24 cellular contexts compared by ENCODE assay signal in genomic region chr4:59647500-59647899, GRCh38.
DNase-seq lines count a peak whose midpoint lies in the region; ATAC-seq, FAIRE-seq and TF ChIP-seq lines count a peak whose summit lies in the region.
"Had no signal": no experiment of that assay in that cellular context is flagged by ENCODE, and none has a peak within 500 bp of the region (broad histone marks: within the 10 kb centered on the region; RNA-seq: fewer than 3 reads in every experiment).

No MANE protein-coding gene starts in this region.

- DNase-seq in HepG2 (ENCODE audit: low spot score) (no peak), right lobe of liver (no peak), K562 (ENCODE audit: extremely low read depth in 1 of 4, low spot score in 3 of 4) (no peak), hepatocyte (ENCODE audit: low spot score) (no peak)
- DNase-seq in activated CD4-positive, CD25-positive, alpha-beta regulatory T cell (lab: John Stamatoyannopoulos, UW): no peak
- DNase-seq: ACHN; BE2C; C1 segment of cervical spinal cord; CD4-positive, alpha-beta memory T cell; CD4-positive, CD25-positive, alpha-beta regulatory T cell; CD8-positive, alpha-beta memory T cell; COR-L47; DMS 273 treated with DMSO at 0.1 percent for 48 hours; DMS153; DMS53; DMS79; DND-41; EL; GDM1 had no signal

- H3K27me3 ChIP-seq in HepG2 (ENCODE audit: control insufficient read depth in 1 of 2, insufficient read depth in 2 of 2, low read length in 2 of 2) (no peaks in the 10 kb centered on the region), right lobe of liver (no peaks in the 10 kb centered on the region), K562 (ENCODE audit: control insufficient read depth in 2 of 2, insufficient read depth in 2 of 2, low read length in 2 of 2) (no peaks in the 10 kb centered on the region), hepatocyte (no peaks in the 10 kb centered on the region)
- H3K27me3 ChIP-seq: BE2C, BLaER1 had no signal

- BruUV-seq in HepG2 (replicated peaks; lab: Mats Ljungman, UMichigan): no TSS peak
- BruUV-seq in K562 (replicated peaks; lab: Mats Ljungman, UMichigan): no TSS peak

- no peaks in the 10 kb centered on the region for H3K9me1 ChIP-seq in K562 (ENCODE audit: control insufficient read depth, insufficient read depth, low read length)

- intact Hi-C loops in HepG2 (cut with micrococcal nuclease; ENCODE audit: unreplicated experiment): no loop called here
- intact Hi-C loops in right lobe of liver (cut with DNase I): no loop called here
- intact Hi-C loops in K562 (cut with micrococcal nuclease): no loop called here

- no peak for TF ChIP-seq CTCF in HepG2 (CRISPR knock-in tag; IDR thresholded peaks at IDR 0.05)
- TF ChIP-seq CTCF in right lobe of liver (IDR thresholded peaks at IDR 0.05): no peak
- no peak for TF ChIP-seq CTCF in K562 (IDR thresholded peaks at IDR 0.05 in 2 of 3, conservative IDR thresholded peaks at IDR 0.05 in 1 of 3; ENCODE audit: insufficient read depth in 2 of 3, low read depth in 1 of 3, low read length in 3 of 3)
- no peak for TF ChIP-seq CTCF in hepatocyte (IDR thresholded peaks at IDR 0.05; ENCODE audit: poor library complexity)

- ATAC-seq in HepG2 (no peak), right lobe of liver (no peak), K562 (no peak)
- ATAC-seq: GM12878 had no signal

- no peak for FAIRE-seq in HepG2 (lab: Jason Lieb, UNC)
- FAIRE-seq in K562 (lab: Jason Lieb, UNC): no peak
- FAIRE-seq: GM12878, GM12892, GM18507 had no signal

- H3K9ac ChIP-seq in HepG2 (ENCODE audit: insufficient read depth, low read depth, low read length): no peak overlapping the region
- no peak overlapping the region for H3K9ac ChIP-seq in K562 (ENCODE audit: insufficient read depth in 1 of 2, low read depth in 2 of 2, low read length in 2 of 2)
- H3K9ac ChIP-seq: BLaER1 had no signal

- no peaks in the 10 kb centered on the region for H3K79me2 ChIP-seq in HepG2 (ENCODE audit: insufficient read depth, low read length)
- no peaks in the 10 kb centered on the region for H3K79me2 ChIP-seq in K562 (ENCODE audit: control insufficient read depth, insufficient read depth, low read length)
- H3K79me2 ChIP-seq in hepatocyte: no peaks in the 10 kb centered on the region

- in situ Hi-C loops in HepG2 (cut with HindIII; ENCODE audit: extremely low pct_ligation_motif_present, low pct_unique_long_range_greater_than_20kb) (no loop called here), K562 (cut with MboI) (no loop called here)

- H3K4me2 ChIP-seq in HepG2 (ENCODE audit: low read depth, low read length) (no peak overlapping the region), K562 (ENCODE audit: insufficient read depth, low read length) (no peak overlapping the region), hepatocyte (no peak overlapping the region)
- H3K4me2 ChIP-seq: BLaER1 had no signal

- TF ChIP-seq POLR2A in HepG2 (IDR thresholded peaks at IDR 0.05; ENCODE audit: insufficient read depth in 1 of 2, low read depth in 2 of 2, low read length in 2 of 2) (no peak), right lobe of liver (IDR thresholded peaks at IDR 0.05) (no peak), K562 (conservative IDR thresholded peaks at IDR 0.05) (no peak)

- H3K4me1 ChIP-seq in HepG2 (ENCODE audit: insufficient read depth, low read length) (no peaks in the 10 kb centered on the region), right lobe of liver (peaks cover 0 to 11% (median 0%) of the 10 kb centered on the region in 4 donors), K562 (replicated peaks in 1 of 2; ENCODE audit: control insufficient read depth in 2 of 2, insufficient read depth in 2 of 2, low read length in 2 of 2) (no peaks in the 10 kb centered on the region), hepatocyte (ENCODE audit: insufficient read depth) (no peaks in the 10 kb centered on the region)
- H3K4me1 ChIP-seq: BE2C, BLaER1 had no signal

- H4K20me1 ChIP-seq in HepG2 (ENCODE audit: insufficient read depth, low read length) (no peaks in the 10 kb centered on the region), K562 (replicated peaks; ENCODE audit: control insufficient read depth, insufficient read depth, low read length) (no peaks in the 10 kb centered on the region), hepatocyte (ENCODE audit: insufficient read depth, poor library complexity, severe bottlenecking) (no peaks in the 10 kb centered on the region)
- H4K20me1 ChIP-seq: BLaER1 had no signal

- POLR2A ChIA-PET in HepG2 (lab: Yijun Ruan, JAX) (no interaction called here), K562 (lab: Yijun Ruan, JAX) (no interaction called here)

- no peak for TF ChIP-seq EP300 in HepG2 (IDR thresholded peaks at IDR 0.05; ENCODE audit: low read depth in 2 of 2, low read length in 2 of 2)
- TF ChIP-seq EP300 in HepG2 (CRISPR knock-in tag; IDR thresholded peaks at IDR 0.05; ENCODE audit: borderline replicate concordance): no peak
- no peak for TF ChIP-seq EP300 in K562 (IDR thresholded peaks at IDR 0.05; ENCODE audit: low read length)

- no peaks in the 10 kb centered on the region for H3K9me2 ChIP-seq in hepatocyte (replicated peaks; ENCODE audit: insufficient read depth)

- H3K9me3 ChIP-seq in HepG2 (ENCODE audit: low read length): no peaks in the 10 kb centered on the region
- no peaks in the 10 kb centered on the region for H3K9me3 ChIP-seq in right lobe of liver
- H3K9me3 ChIP-seq in K562 (replicated peaks; ENCODE audit: control insufficient read depth, insufficient read depth, low read depth, low read length): no peaks in the 10 kb centered on the region
- H3K9me3 ChIP-seq in hepatocyte (ENCODE audit: low read depth): no peaks in the 10 kb centered on the region
- H3K9me3 ChIP-seq: BE2C, BLaER1 had no signal

- CTCF ChIA-PET in HepG2 (lab: Yijun Ruan, JAX; ENCODE audit: low intra/inter-chr PET ratio, low total read pairs): no interaction called here
- CTCF ChIA-PET in K562 (lab: Yijun Ruan, JAX; ENCODE audit: low intra/inter-chr PET ratio): no interaction called here

- no peak for TF ChIP-seq RAD21 in HepG2 (CRISPR knock-in tag; IDR thresholded peaks at IDR 0.05)
- TF ChIP-seq RAD21 in K562 (CRISPR knock-in tag; conservative IDR thresholded peaks at IDR 0.05 in 1 of 2, IDR thresholded peaks at IDR 0.05 in 1 of 2): no peak

- H3K27ac ChIP-seq in HepG2 (ENCODE audit: extremely low read length, insufficient read depth, low read length) (no peak overlapping the region), right lobe of liver (no peak overlapping the region), K562 (ENCODE audit: extremely low read depth, low read depth, low read length) (no peak overlapping the region), hepatocyte (no peak overlapping the region)
- H3K27ac ChIP-seq: 22Rv1, BLaER1 had no signal

- H3K36me3 ChIP-seq in HepG2 (replicated peaks in 1 of 2; ENCODE audit: control insufficient read depth in 1 of 2, insufficient read depth in 2 of 2, low read length in 2 of 2) (no peaks in the 10 kb centered on the region), right lobe of liver (no peaks in the 10 kb centered on the region), K562 (ENCODE audit: control insufficient read depth, insufficient read depth, low read length) (no peaks in the 10 kb centered on the region), hepatocyte (replicated peaks; ENCODE audit: insufficient read depth, low read depth) (no peaks in the 10 kb centered on the region)
- H3K36me3 ChIP-seq: BE2C, BLaER1 had no signal

- H3K4me3 ChIP-seq in HepG2 (replicated peaks in 1 of 3; ENCODE audit: insufficient read depth in 1 of 3, low read depth in 2 of 3, low read length in 3 of 3) (no peak overlapping the region), right lobe of liver (no peak overlapping the region), K562 (no peak overlapping the region), hepatocyte (no peak overlapping the region)
- H3K4me3 ChIP-seq: BLaER1, GM12878 had no signal

- H2AFZ ChIP-seq in HepG2 (ENCODE audit: low read length) (no peak overlapping the region), K562 (ENCODE audit: low read depth, low read length) (no peak overlapping the region), hepatocyte (no peak overlapping the region)

TF ChIP-seq in HepG2, 621 proteins besides CTCF, POLR2A, EP300 and RAD21 (continues in another document):
- TF ChIP-seq MAFK (conservative IDR thresholded peaks at IDR 0.05 in 1 of 2, IDR thresholded peaks at IDR 0.05 in 1 of 2; ENCODE audit: low read length in 2 of 2): peak; percentile 58 to 85; a peak in 3 of 4 replicates

TF ChIP-seq in K562, 482 proteins besides CTCF, POLR2A, EP300 and RAD21 (continues in another document):
- TF ChIP-seq ELF4 (CRISPR knock-in tag; IDR thresholded peaks at IDR 0.05) (no peak), KDM4B (IDR thresholded peaks at IDR 0.05; ENCODE audit: borderline replicate concordance in 2 of 2, low read depth in 1 of 2) (no peak), NR1H2 (CRISPR knock-in tag; IDR thresholded peaks at IDR 0.05) (no peak), ZNF316 (IDR thresholded peaks at IDR 0.05) (peak; percentile 57), ZHX1 (conservative IDR thresholded peaks at IDR 0.05; ENCODE audit: low read length) (no peak), MAFG (tag; conservative IDR thresholded peaks at IDR 0.05) (peak; percentile 26; the same call in 1 of the 2 replicates), NR2C1 (IDR thresholded peaks at IDR 0.05) (no peak), NR2C1 (tag; IDR thresholded peaks at IDR 0.05) (no peak), MAFK (IDR thresholded peaks at IDR 0.05; ENCODE audit: low read length) (peak; percentile 18; the same call in 1 of the 2 replicates), ZBTB7A (IDR thresholded peaks at IDR 0.05; ENCODE audit: borderline replicate concordance, control insufficient read depth, low read depth, low read length) (no peak)

Comparison
In these comparisons a context has a peak if more than half of its experiments do, and no peak if none do; other contexts are left out.
1. Of the 241 proteins assayed by ChIP-seq in both HepG2 and K562: peak only in HepG2: none; only in K562: MAFG; in both: MAFF and MAFK; in neither: 238.